Comparison of ENCODE assay signal across 1 cellular context in the genomic region with DNA sequence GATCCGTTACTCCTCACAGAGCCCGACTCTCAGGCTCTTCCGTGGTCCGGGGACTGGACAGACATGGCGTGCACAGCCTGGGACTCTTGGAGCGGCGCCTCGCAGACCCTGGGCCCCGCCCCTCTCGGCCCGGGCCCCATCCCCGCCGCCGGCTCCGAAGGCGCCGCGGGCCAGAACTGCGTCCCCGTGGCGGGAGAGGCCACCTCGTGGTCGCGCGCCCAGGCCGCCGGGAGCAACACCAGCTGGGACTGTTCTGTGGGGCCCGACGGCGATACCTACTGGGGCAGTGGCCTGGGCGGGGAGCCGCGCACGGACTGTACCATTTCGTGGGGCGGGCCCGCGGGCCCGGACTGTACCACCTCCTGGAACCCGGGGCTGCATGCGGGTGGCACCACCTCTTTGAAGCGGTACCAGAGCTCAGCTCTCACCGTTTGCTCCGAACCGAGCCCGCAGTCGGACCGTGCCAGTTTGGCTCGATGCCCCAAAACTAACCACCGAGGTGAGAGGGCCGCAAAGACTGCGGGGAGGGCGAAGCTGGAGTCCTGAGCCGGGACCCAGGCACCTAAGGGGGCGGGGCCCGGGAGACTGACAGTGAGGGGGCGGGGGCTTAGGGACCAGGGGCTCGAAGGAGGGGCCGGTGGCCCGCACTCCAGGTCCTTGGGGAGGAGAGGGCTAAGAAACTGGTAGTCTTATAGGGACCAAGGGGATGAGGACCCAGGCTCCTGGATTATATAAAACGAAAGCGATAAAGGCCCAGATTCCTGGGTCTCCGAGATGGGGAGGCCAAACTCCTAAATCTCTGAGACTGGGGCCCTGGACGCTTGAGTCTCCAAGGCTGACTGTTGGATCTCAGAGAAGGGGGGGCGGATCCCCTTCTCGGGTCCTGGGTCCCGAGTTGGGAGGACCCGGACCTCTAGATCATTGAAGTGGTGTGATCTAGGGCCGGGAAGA.
TF ChIP-seq lines count a peak whose summit lies in the region.

No MANE protein-coding gene starts in this region.

TF ChIP-seq in HEK293, 187 proteins besides CTCF, POLR2A, EP300 and RAD21 (continued from another document and continues in another):
- TF ChIP-seq ELK4 (IDR thresholded peaks at IDR 0.05; ENCODE audit: borderline replicate concordance, low read depth, low read length) = no peak
- TF ChIP-seq MEIS1 (CRISPR knock-in tag; IDR thresholded peaks at IDR 0.05; ENCODE audit: borderline replicate concordance) = no peak
- no peak for TF ChIP-seq ZNF549 (tag by site-specific recombination; IDR thresholded peaks at IDR 0.05)
- TF ChIP-seq SCRT1 (tag by site-specific recombination; IDR thresholded peaks at IDR 0.05; ENCODE audit: borderline replicate concordance) = no peak
- TF ChIP-seq KLF17 (tag by site-specific recombination; IDR thresholded peaks at IDR 0.05) = peak; percentile 99
- peak; percentile 92 for TF ChIP-seq GLIS1 (tag by site-specific recombination; IDR thresholded peaks at IDR 0.05)
- TF ChIP-seq ZNF792 (tag by site-specific recombination; IDR thresholded peaks at IDR 0.05) = no peak; the same call in 1 of the 2 replicates
- TF ChIP-seq ZBTB7A (tag by site-specific recombination; IDR thresholded peaks at IDR 0.05; ENCODE audit: low read depth) = peak; percentile 97
- TF ChIP-seq, protein P1, sequence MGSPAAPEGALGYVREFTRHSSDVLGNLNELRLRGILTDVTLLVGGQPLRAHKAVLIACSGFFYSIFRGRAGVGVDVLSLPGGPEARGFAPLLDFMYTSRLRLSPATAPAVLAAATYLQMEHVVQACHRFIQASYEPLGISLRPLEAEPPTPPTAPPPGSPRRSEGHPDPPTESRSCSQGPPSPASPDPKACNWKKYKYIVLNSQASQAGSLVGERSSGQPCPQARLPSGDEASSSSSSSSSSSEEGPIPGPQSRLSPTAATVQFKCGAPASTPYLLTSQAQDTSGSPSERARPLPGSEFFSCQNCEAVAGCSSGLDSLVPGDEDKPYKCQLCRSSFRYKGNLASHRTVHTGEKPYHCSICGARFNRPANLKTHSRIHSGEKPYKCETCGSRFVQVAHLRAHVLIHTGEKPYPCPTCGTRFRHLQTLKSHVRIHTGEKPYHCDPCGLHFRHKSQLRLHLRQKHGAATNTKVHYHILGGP (tag by site-specific recombination; IDR thresholded peaks at IDR 0.05) = no peak
- TF ChIP-seq ZNF433 (tag by site-specific recombination; IDR thresholded peaks at IDR 0.05; ENCODE audit: low read depth) = no peak
- no peak for TF ChIP-seq PRDM1 (tag by site-specific recombination; IDR thresholded peaks at IDR 0.05)
- TF ChIP-seq ATF2 (tag by site-specific recombination; IDR thresholded peaks at IDR 0.05; ENCODE audit: low read depth) = no peak
- TF ChIP-seq, protein P2, sequence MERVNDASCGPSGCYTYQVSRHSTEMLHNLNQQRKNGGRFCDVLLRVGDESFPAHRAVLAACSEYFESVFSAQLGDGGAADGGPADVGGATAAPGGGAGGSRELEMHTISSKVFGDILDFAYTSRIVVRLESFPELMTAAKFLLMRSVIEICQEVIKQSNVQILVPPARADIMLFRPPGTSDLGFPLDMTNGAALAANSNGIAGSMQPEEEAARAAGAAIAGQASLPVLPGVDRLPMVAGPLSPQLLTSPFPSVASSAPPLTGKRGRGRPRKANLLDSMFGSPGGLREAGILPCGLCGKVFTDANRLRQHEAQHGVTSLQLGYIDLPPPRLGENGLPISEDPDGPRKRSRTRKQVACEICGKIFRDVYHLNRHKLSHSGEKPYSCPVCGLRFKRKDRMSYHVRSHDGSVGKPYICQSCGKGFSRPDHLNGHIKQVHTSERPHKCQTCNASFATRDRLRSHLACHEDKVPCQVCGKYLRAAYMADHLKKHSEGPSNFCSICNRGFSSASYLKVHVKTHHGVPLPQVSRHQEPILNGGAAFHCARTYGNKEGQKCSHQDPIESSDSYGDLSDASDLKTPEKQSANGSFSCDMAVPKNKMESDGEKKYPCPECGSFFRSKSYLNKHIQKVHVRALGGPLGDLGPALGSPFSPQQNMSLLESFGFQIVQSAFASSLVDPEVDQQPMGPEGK (tag by site-specific recombination; IDR thresholded peaks at IDR 0.05) = peak; percentile 99
- TF ChIP-seq, protein P3, sequence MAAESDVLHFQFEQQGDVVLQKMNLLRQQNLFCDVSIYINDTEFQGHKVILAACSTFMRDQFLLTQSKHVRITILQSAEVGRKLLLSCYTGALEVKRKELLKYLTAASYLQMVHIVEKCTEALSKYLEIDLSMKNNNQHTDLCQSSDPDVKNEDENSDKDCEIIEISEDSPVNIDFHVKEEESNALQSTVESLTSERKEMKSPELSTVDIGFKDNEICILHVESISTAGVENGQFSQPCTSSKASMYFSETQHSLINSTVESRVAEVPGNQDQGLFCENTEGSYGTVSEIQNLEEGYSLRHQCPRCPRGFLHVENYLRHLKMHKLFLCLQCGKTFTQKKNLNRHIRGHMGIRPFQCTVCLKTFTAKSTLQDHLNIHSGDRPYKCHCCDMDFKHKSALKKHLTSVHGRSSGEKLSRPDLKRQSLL (tag by site-specific recombination; IDR thresholded peaks at IDR 0.05) = no peak; the same call in 1 of the 2 replicates
- TF ChIP-seq, protein P4, sequence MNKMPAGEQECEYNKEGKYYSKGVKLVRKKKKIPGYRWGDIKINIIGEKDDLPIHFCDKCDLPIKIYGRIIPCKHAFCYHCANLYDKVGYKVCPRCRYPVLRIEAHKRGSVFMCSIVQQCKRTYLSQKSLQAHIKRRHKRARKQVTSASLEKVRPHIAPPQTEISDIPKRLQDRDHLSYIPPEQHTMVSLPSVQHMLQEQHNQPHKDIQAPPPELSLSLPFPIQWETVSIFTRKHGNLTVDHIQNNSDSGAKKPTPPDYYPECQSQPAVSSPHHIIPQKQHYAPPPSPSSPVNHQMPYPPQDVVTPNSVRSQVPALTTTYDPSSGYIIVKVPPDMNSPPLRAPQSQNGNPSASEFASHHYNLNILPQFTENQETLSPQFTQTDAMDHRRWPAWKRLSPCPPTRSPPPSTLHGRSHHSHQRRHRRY (tag by site-specific recombination; IDR thresholded peaks at IDR 0.05) = peak; percentile 94
- no peak for TF ChIP-seq PRDM6 (tag by site-specific recombination; IDR thresholded peaks at IDR 0.05)
- TF ChIP-seq ZNF366 (tag by site-specific recombination; conservative IDR thresholded peaks at IDR 0.05) = peak; percentile 58
- peak; percentile 54; the same call in 1 of the 2 replicates for TF ChIP-seq ZNF677 (tag by site-specific recombination; IDR thresholded peaks at IDR 0.05)
- peak; percentile 91; the same call in 1 of the 2 replicates for TF ChIP-seq ZNF837 (tag by site-specific recombination; IDR thresholded peaks at IDR 0.05)
- no peak for TF ChIP-seq ZNF350 (tag by site-specific recombination; IDR thresholded peaks at IDR 0.05)
- no peak for TF ChIP-seq ZNF768 (tag by site-specific recombination; IDR thresholded peaks at IDR 0.05)
- TF ChIP-seq ZNF16 (tag by site-specific recombination; IDR thresholded peaks at IDR 0.05; ENCODE audit: low read depth) = no peak
- TF ChIP-seq ZBTB21 (tag by site-specific recombination; IDR thresholded peaks at IDR 0.05) = peak; percentile 83
- TF ChIP-seq ZBTB20 (tag by site-specific recombination; IDR thresholded peaks at IDR 0.05) = peak; percentile 93
- no peak for TF ChIP-seq ZBTB49 (tag by site-specific recombination; IDR thresholded peaks at IDR 0.05; ENCODE audit: low read depth)
- peak; percentile 76 for TF ChIP-seq ZNF121 (tag by site-specific recombination; IDR thresholded peaks at IDR 0.05)
- 0 out of 2 replicates have a peak, but pooled peaks have one; percentile 54 for TF ChIP-seq ZNF239 (tag by site-specific recombination; IDR thresholded peaks at IDR 0.05)
- peak; percentile 100 for TF ChIP-seq ZNF501 (tag by site-specific recombination; IDR thresholded peaks at IDR 0.05)
- no peak; the same call in none of the 2 replicates for TF ChIP-seq OVOL3 (tag by site-specific recombination; IDR thresholded peaks at IDR 0.05)
- TF ChIP-seq ZNF223 (tag by site-specific recombination; IDR thresholded peaks at IDR 0.05) = peak; percentile 90
- TF ChIP-seq ZNF555 (tag by site-specific recombination; conservative IDR thresholded peaks at IDR 0.05) = no peak
- peak; percentile 96 for TF ChIP-seq ZEB2 (tag by site-specific recombination; IDR thresholded peaks at IDR 0.05)
- TF ChIP-seq ZNF791 (tag by site-specific recombination; IDR thresholded peaks at IDR 0.05) = no peak
- TF ChIP-seq, protein P5, sequence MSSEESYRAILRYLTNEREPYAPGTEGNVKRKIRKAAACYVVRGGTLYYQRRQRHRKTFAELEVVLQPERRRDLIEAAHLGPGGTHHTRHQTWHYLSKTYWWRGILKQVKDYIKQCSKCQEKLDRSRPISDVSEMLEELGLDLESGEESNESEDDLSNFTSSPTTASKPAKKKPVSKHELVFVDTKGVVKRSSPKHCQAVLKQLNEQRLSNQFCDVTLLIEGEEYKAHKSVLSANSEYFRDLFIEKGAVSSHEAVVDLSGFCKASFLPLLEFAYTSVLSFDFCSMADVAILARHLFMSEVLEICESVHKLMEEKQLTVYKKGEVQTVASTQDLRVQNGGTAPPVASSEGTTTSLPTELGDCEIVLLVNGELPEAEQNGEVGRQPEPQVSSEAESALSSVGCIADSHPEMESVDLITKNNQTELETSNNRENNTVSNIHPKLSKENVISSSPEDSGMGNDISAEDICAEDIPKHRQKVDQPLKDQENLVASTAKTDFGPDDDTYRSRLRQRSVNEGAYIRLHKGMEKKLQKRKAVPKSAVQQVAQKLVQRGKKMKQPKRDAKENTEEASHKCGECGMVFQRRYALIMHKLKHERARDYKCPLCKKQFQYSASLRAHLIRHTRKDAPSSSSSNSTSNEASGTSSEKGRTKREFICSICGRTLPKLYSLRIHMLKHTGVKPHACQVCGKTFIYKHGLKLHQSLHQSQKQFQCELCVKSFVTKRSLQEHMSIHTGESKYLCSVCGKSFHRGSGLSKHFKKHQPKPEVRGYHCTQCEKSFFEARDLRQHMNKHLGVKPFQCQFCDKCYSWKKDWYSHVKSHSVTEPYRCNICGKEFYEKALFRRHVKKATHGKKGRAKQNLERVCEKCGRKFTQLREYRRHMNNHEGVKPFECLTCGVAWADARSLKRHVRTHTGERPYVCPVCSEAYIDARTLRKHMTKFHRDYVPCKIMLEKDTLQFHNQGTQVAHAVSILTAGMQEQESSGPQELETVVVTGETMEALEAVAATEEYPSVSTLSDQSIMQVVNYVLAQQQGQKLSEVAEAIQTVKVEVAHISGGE (tag by site-specific recombination; conservative IDR thresholded peaks at IDR 0.05; ENCODE audit: low read depth) = peak; percentile 92
- peak; percentile 99 for TF ChIP-seq ZNF2 (tag by site-specific recombination; IDR thresholded peaks at IDR 0.05)
- no peak for TF ChIP-seq ZNF544 (tag by site-specific recombination; IDR thresholded peaks at IDR 0.05)
- peak; percentile 64 for TF ChIP-seq SCRT2 (tag by site-specific recombination; IDR thresholded peaks at IDR 0.05)
